In the genomic region with DNA sequence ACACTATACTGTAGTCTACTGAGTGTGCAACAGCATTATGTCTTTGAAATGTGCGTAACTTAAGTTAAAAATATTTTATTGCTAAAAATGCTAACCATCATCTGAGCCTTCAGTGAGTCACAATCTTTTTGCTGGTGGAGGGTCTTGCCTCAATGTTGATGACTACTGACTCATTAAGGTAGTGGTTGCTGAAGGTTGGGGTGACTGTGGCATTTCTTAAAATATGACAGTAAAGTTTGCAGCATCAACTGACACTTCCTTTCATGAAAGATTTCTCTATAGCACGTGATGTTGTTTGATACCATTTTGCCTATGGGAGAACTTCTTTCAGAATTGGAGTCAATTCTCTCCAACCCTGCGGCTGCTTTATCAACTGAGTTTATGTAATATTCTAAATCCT, we compare ENCODE assay signal across 1 cellular context.
TF ChIP-seq lines count a peak whose summit lies in the region.

No MANE protein-coding gene starts in this region.

TF ChIP-seq in IMR-90, 13 proteins besides CTCF, POLR2A, EP300 and RAD21:
- 0 out of 2 replicates have a peak, but pooled peaks have one; percentile 8 for TF ChIP-seq FOS (IDR thresholded peaks at IDR 0.05; ENCODE audit: low read depth, low read length)
- TF ChIP-seq MAZ (IDR thresholded peaks at IDR 0.05; ENCODE audit: borderline replicate concordance, low read depth, low read length) = no peak
